23 cellular contexts compared by ENCODE assay signal in genomic region chr21:40671721-40672120, GRCh38.
"Had no signal": no experiment of that assay in that cellular context is flagged by ENCODE, and none has a peak within 500 bp of the region (broad histone marks: within the 10 kb centered on the region; RNA-seq: fewer than 3 reads in every experiment).

No MANE protein-coding gene starts in this region.

- H3K4me3 ChIP-seq: cardiac muscle cell, esophagus squamous epithelium, hepatocyte, lower lobe of right lung, sigmoid colon, spleen, tibial artery, uterus had no signal

- H3K4me2 ChIP-seq: hepatocyte had no signal

- H2AFZ ChIP-seq: hepatocyte, parathyroid adenoma had no signal

- H3K9ac ChIP-seq: parathyroid adenoma had no signal

- ATAC-seq: activated CD8-positive, alpha-beta T cell treated with anti-CD3 and anti-CD28 coated beads for 36 hours; lower lobe of right lung; natural killer cell treated with Interleukin-12 subunit alpha and Interleukin-12 subunit beta and Interleukin-15 and Interleukin-18, amount 100 ng/mL, for 72 hours had no signal

- H3K9me3 ChIP-seq: esophagus squamous epithelium, lower lobe of right lung, neutrophil, sigmoid colon, spleen, tibial artery, uterus had no signal

- H3K79me2 ChIP-seq: hepatocyte, parathyroid adenoma had no signal

- H3K27ac Mint-ChIP-seq: activated CD4-positive, alpha-beta T cell treated with anti-CD3 and anti-CD28 coated beads, Interleukin-2, amount 10 ng/mL, durations not matched to agents 24 days and 14 days; activated CD8-positive, alpha-beta T cell treated with anti-CD3 and anti-CD28 coated beads for 36 hours; activated naive CD4-positive, alpha-beta T cell treated with anti-CD3 and anti-CD28 coated beads for 36 hours; activated T-helper 2 cell treated with anti-CD3 and anti-CD28 coated beads, Interferon-gamma antibody, Interleukin-2, Interleukin-4, amounts not matched to agents 10 μg/mL and 5 μg/mL and 100 μg/mL, durations not matched to agents 14 hours and 24 hours and 36 hours; mesothelial cell of epicardium; natural killer cell treated with Interleukin-12 subunit alpha and Interleukin-12 subunit beta and Interleukin-15 and Interleukin-18, amount 100 ng/mL, for 72 hours had no signal

- H3K27ac ChIP-seq: cardiac muscle cell, esophagus squamous epithelium, hepatocyte, lower lobe of right lung, neutrophil, parathyroid adenoma, sigmoid colon, spleen, tibial artery, uterus had no signal

- H3K4me1 Mint-ChIP-seq: activated CD4-positive, alpha-beta T cell treated with anti-CD3 and anti-CD28 coated beads, Interleukin-2, amount 10 ng/mL, durations not matched to agents 24 days and 14 days had no signal

- H3K9me3 Mint-ChIP-seq: activated CD4-positive, alpha-beta T cell treated with anti-CD3 and anti-CD28 coated beads, Interleukin-2, amount 10 ng/mL, durations not matched to agents 24 days and 14 days; activated naive CD4-positive, alpha-beta T cell treated with anti-CD3 and anti-CD28 coated beads for 36 hours; mesothelial cell of epicardium had no signal

- H3K4me1 ChIP-seq: esophagus squamous epithelium, lower lobe of right lung, parathyroid adenoma, sigmoid colon, spleen, tibial artery, uterus had no signal

- H3K4me3 Mint-ChIP-seq: activated CD4-positive, alpha-beta T cell treated with anti-CD3 and anti-CD28 coated beads, Interleukin-2, amount 10 ng/mL, durations not matched to agents 24 days and 14 days; activated CD8-positive, alpha-beta T cell treated with anti-CD3 and anti-CD28 coated beads for 36 hours; activated naive CD4-positive, alpha-beta T cell treated with anti-CD3 and anti-CD28 coated beads for 36 hours; mesothelial cell of epicardium; natural killer cell treated with Interleukin-12 subunit alpha and Interleukin-12 subunit beta and Interleukin-15 and Interleukin-18, amount 100 ng/mL, for 72 hours had no signal

- H3K27me3 ChIP-seq: cardiac muscle cell, esophagus squamous epithelium, hepatocyte, neutrophil, sigmoid colon, spleen, tibial artery, uterus had no signal

- H3K36me3 ChIP-seq: cardiac muscle cell, esophagus squamous epithelium, lower lobe of right lung, neutrophil, sigmoid colon, spleen, tibial artery, uterus had no signal

- DNase-seq: activated CD4-positive, alpha-beta T cell treated with anti-CD3 and anti-CD28 coated beads, Interleukin-2, amount 10 ng/mL, durations not matched to agents 24 days and 14 days; activated CD8-positive, alpha-beta T cell treated with anti-CD3 and anti-CD28 coated beads for 36 hours; activated naive CD4-positive, alpha-beta T cell treated with anti-CD3 and anti-CD28 coated beads for 36 hours; activated T-cell treated with anti-CD3 and anti-CD28 coated beads, Interleukin-2, amount 50 U/mL, for 1 hour; anterior cingulate cortex; dermis blood vessel endothelial cell; effector memory CD4-positive, alpha-beta T cell; esophagus squamous epithelium; lower lobe of right lung; sigmoid colon; spleen; stimulated activated naive CD4-positive, alpha-beta T cell treated with Interleukin-2 at 50 U/mL for 16 hours; substantia nigra; T1000; tibial artery; uterus had no signal

- H3K27me3 Mint-ChIP-seq: activated CD4-positive, alpha-beta T cell treated with anti-CD3 and anti-CD28 coated beads, Interleukin-2, amount 10 ng/mL, durations not matched to agents 24 days and 14 days; activated CD8-positive, alpha-beta T cell treated with anti-CD3 and anti-CD28 coated beads for 36 hours; natural killer cell treated with Interleukin-12 subunit alpha and Interleukin-12 subunit beta and Interleukin-15 and Interleukin-18, amount 100 ng/mL, for 72 hours had no signal
